36 cellular contexts compared by ENCODE assay signal in the genomic region with DNA sequence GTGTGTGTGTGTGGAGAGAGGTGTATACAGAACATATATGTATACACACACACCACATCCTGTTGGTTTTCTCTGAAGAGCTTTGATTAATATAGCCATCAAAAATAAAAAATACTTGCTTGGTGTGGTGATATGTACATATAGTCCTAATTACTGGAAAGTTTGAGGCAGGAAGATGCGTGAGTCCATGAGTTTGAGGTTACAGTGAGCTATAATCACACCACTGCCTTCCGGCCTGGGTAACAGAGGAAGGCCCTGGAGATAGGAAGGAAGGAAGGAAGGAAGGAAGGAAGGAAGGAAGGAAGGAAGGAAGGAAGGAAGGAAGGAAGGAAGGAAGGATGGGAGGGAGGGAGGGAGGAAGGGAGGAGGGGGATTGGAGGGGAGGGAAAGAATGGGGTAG.
"Had no signal": no experiment of that assay in that cellular context is flagged by ENCODE, and none has a peak within 500 bp of the region (broad histone marks: within the 10 kb centered on the region; RNA-seq: fewer than 3 reads in every experiment).

No MANE protein-coding gene starts in this region.

- H3K36me3 ChIP-seq: MG63 had no signal

- H3K4me3 ChIP-seq: MG63 had no signal

- H3K27me3 ChIP-seq: MG63 had no signal

- DNase-seq: Karpas-422, Kasumi-1, MG63, MM.1S, MV-4-11, NCI-H1048, NCI-H1092, NCI-H1092 treated with DMSO at 0.1 percent for 48 hours, NCI-H1105, NCI-H1105 treated with DMSO at 0.1 percent for 48 hours, NCI-H1417, NCI-H1417 treated with DMSO at 0.1 percent for 48 hours, NCI-H1436, NCI-H1436 treated with DMSO at 0.1 percent for 48 hours, NCI-H146, NCI-H1694, NCI-H1694 treated with DMSO at 0.1 percent for 48 hours, NCI-H187, NCI-H187 treated with DMSO at 0.1 percent for 48 hours, NCI-H1930, NCI-H2029, NCI-H2029 treated with DMSO at 0.1 percent for 48 hours, NCI-H2081, NCI-H2081 treated with DMSO at 0.1 percent for 48 hours, NCI-H2107, NCI-H2171, NCI-H2171 treated with DMSO at 0.1 percent for 48 hours, NCI-H2227 treated with DMSO at 0.1 percent for 48 hours, NCI-H226, NCI-H345, NCI-H446, NCI-H446 treated with DMSO at 0.1 percent for 48 hours, NCI-H510A, NCI-H510A treated with DMSO at 0.1 percent for 48 hours, NCI-H524, NCI-H524 treated with DMSO at 0.1 percent for 48 hours had no signal

- H3K9me3 ChIP-seq: MG63 had no signal
